Comparison of ENCODE assay signal across 8 cellular contexts in genomic region chr7:3301831-3302618, GRCh38. TPM values are rescaled to one million over a fixed set of nuclear protein-coding genes. Genes with fewer than 3 reads are reported as not detected.
A peak's percentile ranks its signal among the peaks of the same experiment; 100 is the strongest.
DNase-seq lines count a peak whose midpoint lies in the region; ATAC-seq and TF ChIP-seq lines count a peak whose summit lies in the region.

No MANE protein-coding gene starts in this region.

- POLR2A ChIA-PET in OCI-LY7 (lab: Charles Lee), result no interaction called here

- H3K4me1 ChIP-seq in OCI-LY7 (ENCODE audit: insufficient read depth, low read length, poor library complexity, severe bottlenecking) (peaks cover 5% of the 10 kb centered on the region), body of pancreas (peaks cover 19% of the 10 kb centered on the region)

- H2AFZ ChIP-seq in OCI-LY7 (ENCODE audit: low read length), result no peak overlapping the region

- peak in 1 of 3 donors; percentile 28 for TF ChIP-seq POLR2A in body of pancreas (IDR thresholded peaks at IDR 0.05)

- BruUV-seq in OCI-LY7 (replicated peaks; lab: Mats Ljungman, UMichigan), result no TSS peak

- ATAC-seq in body of pancreas (no peak), GM19023 (IDR thresholded peaks at IDR 0.05; ENCODE audit: unreplicated experiment) (no peak)

- WGBS in body of pancreas, 2 donors, result 0% methylated on average over 23 to 33 of the region's 45 CpGs

- H3K27me3 ChIP-seq in body of pancreas, result no peaks in the 10 kb centered on the region

- TF ChIP-seq CTCF in OCI-LY7 (conservative IDR thresholded peaks at IDR 0.05; ENCODE audit: low read length) (no peak), body of pancreas (IDR thresholded peaks at IDR 0.05) (peak in 4 of 7 experiments; percentile 32 to 40 (median 36))

- intact Hi-C loops in OCI-LY7 (cut with micrococcal nuclease; ENCODE audit: unreplicated experiment), result loop anchor here (10.0 kb wide), 1 partner anchor 437 kb away; no protein-coding TSS in a partner anchor
- intact Hi-C loops in body of pancreas (cut with DNase I), result no loop called here

- H3K9me2 ChIP-seq in OCI-LY7 (ENCODE audit: insufficient read depth, low read length), result no peaks in the 10 kb centered on the region

- no peak overlapping the region for H3K4me3 ChIP-seq in OCI-LY7 (ENCODE audit: low read depth, low read length, poor library complexity, severe bottlenecking)
- H3K4me3 ChIP-seq in body of pancreas, result peak overlapping the region; percentile 58 to 62
- peak overlapping the region; percentile 22 to 52 (median 31) for H3K4me3 ChIP-seq in skin epidermis

- peak overlapping the region; percentile 58; the same call in 1 of the 2 replicates for H3K4me2 ChIP-seq in OCI-LY7 (ENCODE audit: low read length)

- CTCF ChIA-PET in OCI-LY7 (lab: Charles Lee; ENCODE audit: unreplicated experiment), result no interaction called here

- H3K36me3 ChIP-seq in OCI-LY7 (ENCODE audit: insufficient read depth, low read length) (no peaks in the 10 kb centered on the region), body of pancreas (replicated peaks in 1 of 2; ENCODE audit: insufficient read depth in 1 of 2, low read depth in 2 of 2) (no peaks in the 10 kb centered on the region)

- H3K79me2 ChIP-seq in OCI-LY7 (ENCODE audit: insufficient read depth, low read depth, low read length), result no peaks in the 10 kb centered on the region

- H3K9me3 ChIP-seq in OCI-LY7 (ENCODE audit: low read length), result no peaks in the 10 kb centered on the region
- no peaks in the 10 kb centered on the region for H3K9me3 ChIP-seq in body of pancreas

- no peaks in the 10 kb centered on the region for H4K20me1 ChIP-seq in OCI-LY7 (ENCODE audit: insufficient read depth, low read length)

- DNase-seq in NCI-H2081 (lab: John Stamatoyannopoulos, UW) (peak; percentile 30 to 61), NCI-H2081 treated with DMSO at 0.1 percent for 48 hours (lab: John Stamatoyannopoulos, UW) (no peak), OCI-LY7 (ENCODE audit: low spot score) (no peak), body of pancreas (peak in 3 of 4 donors; percentile 16 to 41 (median 39)), islet precursor cell (peak; percentile 67), UCSD-AML1 (lab: John Stamatoyannopoulos, UW; ENCODE audit: unreplicated experiment) (no peak)

- H3K27ac ChIP-seq in OCI-LY7 (ENCODE audit: low read depth, low read length, poor library complexity, severe bottlenecking) (no peak overlapping the region), body of pancreas (peak overlapping the region; percentile 59 to 73 (median 67)), skin epidermis (peak overlapping the region in 5 of 21 experiments; percentile 32 to 59 (median 52))

RNA-seq across cellular contexts. Expression of gene SDK1, which starts 1.0 kb away (rescaled TPM):
- 0.03 and 0.19 TPM in 2 replicates for total RNA-seq in OCI-LY7 (2014; rRNA removed; shearing (Covaris generic))
- total RNA-seq in OCI-LY7 (2022), result 0.11 and 0.36 TPM in 2 replicates
- total RNA-seq in body of pancreas, result 10 to 100 TPM; 19.8 to 32.4 TPM

Comparison
In these comparisons a context has a peak if more than half of its experiments do, and no peak if none do; other contexts are left out.
1. DNase-seq: peak in NCI-H2081 (2 of 2), body of pancreas (3 of 4) and islet precursor cell (single experiment); none in NCI-H2081 treated with DMSO at 0.1 percent for 48 hours (single experiment), OCI-LY7 (single experiment) and UCSD-AML1 (single experiment).
2. RNA of gene SDK1, which starts 1.0 kb away (total RNA-seq): 19.8 to 32.4 TPM in body of pancreas; 0.03 to 0.36 TPM in OCI-LY7; every median in the first group is over 10 times any median in the second.